Comparison of ENCODE assay signal across 1 cellular context in the genomic region with DNA sequence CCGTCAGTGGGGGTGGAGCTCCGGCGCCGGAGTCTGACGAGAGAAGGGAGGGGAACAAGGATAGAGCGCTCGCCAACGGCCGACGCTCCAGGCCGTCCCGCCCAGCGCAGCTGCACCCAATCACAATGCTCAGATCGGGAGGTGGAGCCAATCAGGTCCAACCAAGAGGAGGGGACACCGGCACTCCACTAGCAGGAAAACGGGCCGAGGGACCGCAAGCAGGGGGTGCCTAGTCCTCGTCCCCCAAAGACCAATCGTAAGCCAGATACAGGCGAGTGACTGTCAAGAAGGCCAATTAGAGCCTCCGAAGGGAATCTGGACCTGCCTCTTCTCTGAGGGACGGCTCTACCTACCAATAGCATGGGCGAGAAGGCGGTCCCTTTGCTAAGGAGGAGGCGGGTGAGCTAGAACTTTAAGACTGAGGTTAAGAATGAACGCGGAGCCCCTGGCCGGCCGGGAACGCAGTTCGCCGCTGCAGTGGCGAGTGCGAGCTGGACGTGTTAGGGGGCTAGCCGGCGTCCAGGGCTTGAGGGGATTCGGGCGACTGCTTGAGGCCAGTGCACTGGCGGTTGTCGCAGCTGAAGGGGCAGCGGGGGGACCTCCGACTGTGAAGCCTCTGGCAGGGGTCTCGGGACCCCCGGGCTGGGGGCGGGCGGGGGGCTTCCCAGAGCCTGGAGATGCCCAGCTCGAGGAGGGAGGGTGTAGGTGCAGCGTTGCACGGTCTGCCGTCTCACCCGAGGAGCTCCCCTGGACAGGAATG.
A peak's percentile ranks its signal among the peaks of the same experiment; 100 is the strongest.
TF ChIP-seq lines count a peak whose summit lies in the region.

A gene with protein sequence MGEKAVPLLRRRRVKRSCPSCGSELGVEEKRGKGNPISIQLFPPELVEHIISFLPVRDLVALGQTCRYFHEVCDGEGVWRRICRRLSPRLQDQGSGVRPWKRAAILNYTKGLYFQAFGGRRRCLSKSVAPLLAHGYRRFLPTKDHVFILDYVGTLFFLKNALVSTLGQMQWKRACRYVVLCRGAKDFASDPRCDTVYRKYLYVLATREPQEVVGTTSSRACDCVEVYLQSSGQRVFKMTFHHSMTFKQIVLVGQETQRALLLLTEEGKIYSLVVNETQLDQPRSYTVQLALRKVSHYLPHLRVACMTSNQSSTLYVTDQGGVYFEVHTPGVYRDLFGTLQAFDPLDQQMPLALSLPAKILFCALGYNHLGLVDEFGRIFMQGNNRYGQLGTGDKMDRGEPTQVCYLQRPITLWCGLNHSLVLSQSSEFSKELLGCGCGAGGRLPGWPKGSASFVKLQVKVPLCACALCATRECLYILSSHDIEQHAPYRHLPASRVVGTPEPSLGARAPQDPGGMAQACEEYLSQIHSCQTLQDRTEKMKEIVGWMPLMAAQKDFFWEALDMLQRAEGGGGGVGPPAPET (plus strand): TSS at position 63 of the 760 bp plus-strand sequence. CDS start 298 bp downstream, at position 361.

TF ChIP-seq in GM12878, 131 proteins besides CTCF, POLR2A, EP300 and RAD21 (continued from another document):
- TF ChIP-seq RUNX3 (IDR thresholded peaks at IDR 0.05; ENCODE audit: low read length), result peak; percentile 82
- no peak for TF ChIP-seq WRNIP1 (IDR thresholded peaks at IDR 0.05; ENCODE audit: borderline replicate concordance, low read depth, low read length)
- no peak for TF ChIP-seq SREBF2 (IDR thresholded peaks at IDR 0.05; ENCODE audit: low read length)
- TF ChIP-seq POLR2AphosphoS2 (IDR thresholded peaks at IDR 0.05; ENCODE audit: low read depth, low read length), result no peak
- no peak for TF ChIP-seq YY1 (IDR thresholded peaks at IDR 0.05; ENCODE audit: low read depth, low read length)
- TF ChIP-seq, protein P1, sequence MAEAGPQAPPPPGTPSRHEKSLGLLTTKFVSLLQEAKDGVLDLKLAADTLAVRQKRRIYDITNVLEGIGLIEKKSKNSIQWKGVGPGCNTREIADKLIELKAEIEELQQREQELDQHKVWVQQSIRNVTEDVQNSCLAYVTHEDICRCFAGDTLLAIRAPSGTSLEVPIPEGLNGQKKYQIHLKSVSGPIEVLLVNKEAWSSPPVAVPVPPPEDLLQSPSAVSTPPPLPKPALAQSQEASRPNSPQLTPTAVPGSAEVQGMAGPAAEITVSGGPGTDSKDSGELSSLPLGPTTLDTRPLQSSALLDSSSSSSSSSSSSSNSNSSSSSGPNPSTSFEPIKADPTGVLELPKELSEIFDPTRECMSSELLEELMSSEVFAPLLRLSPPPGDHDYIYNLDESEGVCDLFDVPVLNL (IDR thresholded peaks at IDR 0.05; ENCODE audit: low read depth, low read length), result no peak
- peak; percentile 100 for TF ChIP-seq DPF2 (IDR thresholded peaks at IDR 0.05)
- TF ChIP-seq CEBPB (IDR thresholded peaks at IDR 0.05; ENCODE audit: borderline replicate concordance in 1 of 2, low read depth in 2 of 2, low read length in 2 of 2), result no peak
- no peak for TF ChIP-seq ETV6 (conservative IDR thresholded peaks at IDR 0.05 in 1 of 2, IDR thresholded peaks at IDR 0.05 in 1 of 2; ENCODE audit: borderline replicate concordance in 1 of 2, low read depth in 1 of 2)
- TF ChIP-seq ZNF24 (IDR thresholded peaks at IDR 0.05), result no peak
- peak; percentile 93 for TF ChIP-seq NFYA (IDR thresholded peaks at IDR 0.05; ENCODE audit: borderline replicate concordance, low read depth, low read length)
- TF ChIP-seq ELK1 (IDR thresholded peaks at IDR 0.05; ENCODE audit: low read depth, low read length), result no peak
- TF ChIP-seq BHLHE40 (IDR thresholded peaks at IDR 0.05; ENCODE audit: borderline replicate concordance in 1 of 2, low read depth in 2 of 2, low read length in 1 of 2), result peak; percentile 79 to 90
- TF ChIP-seq ASH2L (IDR thresholded peaks at IDR 0.05; ENCODE audit: borderline replicate concordance, low read depth), result no peak
- TF ChIP-seq ZNF384 (IDR thresholded peaks at IDR 0.05; ENCODE audit: borderline replicate concordance, low read depth, low read length), result no peak
- peak; percentile 47 for TF ChIP-seq MYC (IDR thresholded peaks at IDR 0.05; ENCODE audit: insufficient read depth, insufficient read length, insufficient replicate concordance, low read length, severe bottlenecking)
- no peak for TF ChIP-seq SUPT20H (IDR thresholded peaks at IDR 0.05; ENCODE audit: borderline replicate concordance, control insufficient read depth, low read depth, low read length)
- no peak for TF ChIP-seq SMC3 (IDR thresholded peaks at IDR 0.05; ENCODE audit: borderline replicate concordance, low read length)
- no peak for TF ChIP-seq BMI1 (IDR thresholded peaks at IDR 0.05; ENCODE audit: borderline replicate concordance)
- TF ChIP-seq, protein P2, sequence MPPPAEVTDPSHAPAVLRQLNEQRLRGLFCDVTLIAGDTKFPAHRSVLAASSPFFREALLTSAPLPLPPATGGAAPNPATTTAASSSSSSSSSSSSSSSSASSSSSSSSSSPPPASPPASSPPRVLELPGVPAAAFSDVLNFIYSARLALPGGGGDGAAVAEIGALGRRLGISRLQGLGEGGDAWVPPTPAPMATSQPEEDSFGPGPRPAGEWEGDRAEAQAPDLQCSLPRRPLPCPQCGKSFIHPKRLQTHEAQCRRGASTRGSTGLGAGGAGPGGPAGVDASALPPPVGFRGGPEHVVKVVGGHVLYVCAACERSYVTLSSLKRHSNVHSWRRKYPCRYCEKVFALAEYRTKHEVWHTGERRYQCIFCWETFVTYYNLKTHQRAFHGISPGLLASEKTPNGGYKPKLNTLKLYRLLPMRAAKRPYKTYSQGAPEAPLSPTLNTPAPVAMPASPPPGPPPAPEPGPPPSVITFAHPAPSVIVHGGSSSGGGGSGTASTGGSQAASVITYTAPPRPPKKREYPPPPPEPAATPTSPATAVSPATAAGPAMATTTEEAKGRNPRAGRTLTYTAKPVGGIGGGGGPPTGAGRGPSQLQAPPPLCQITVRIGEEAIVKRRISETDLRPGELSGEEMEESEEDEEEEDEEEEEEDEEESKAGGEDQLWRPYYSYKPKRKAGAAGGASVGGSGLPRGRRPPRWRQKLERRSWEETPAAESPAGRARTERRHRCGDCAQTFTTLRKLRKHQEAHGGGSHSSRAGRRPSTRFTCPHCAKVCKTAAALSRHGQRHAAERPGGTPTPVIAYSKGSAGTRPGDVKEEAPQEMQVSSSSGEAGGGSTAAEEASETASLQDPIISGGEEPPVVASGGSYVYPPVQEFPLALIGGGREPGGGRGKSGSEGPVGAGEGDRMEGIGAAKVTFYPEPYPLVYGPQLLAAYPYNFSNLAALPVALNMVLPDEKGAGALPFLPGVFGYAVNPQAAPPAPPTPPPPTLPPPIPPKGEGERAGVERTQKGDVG (CRISPR knock-in tag; IDR thresholded peaks at IDR 0.05), result no peak
- no peak for TF ChIP-seq HDAC6 (IDR thresholded peaks at IDR 0.05; ENCODE audit: unreplicated experiment)
- TF ChIP-seq HSF1 (IDR thresholded peaks at IDR 0.05; ENCODE audit: low read depth, low read length), result 0 out of 2 replicates have a peak, but pooled peaks have one; percentile 73
- no peak for TF ChIP-seq MEF2A (IDR thresholded peaks at IDR 0.05; ENCODE audit: insufficient read depth, low read depth, low read length)
- TF ChIP-seq MTA2 (IDR thresholded peaks at IDR 0.05; ENCODE audit: low read depth), result no peak
- peak; percentile 89 for TF ChIP-seq CREM (IDR thresholded peaks at IDR 0.05; ENCODE audit: low read depth)
- TF ChIP-seq FOXK2 (IDR thresholded peaks at IDR 0.05), result peak; percentile 86
- TF ChIP-seq CHD4 (IDR thresholded peaks at IDR 0.05), result no peak
- peak; percentile 98 for TF ChIP-seq HDGF (IDR thresholded peaks at IDR 0.05)
- no peak for TF ChIP-seq SMARCA5 (IDR thresholded peaks at IDR 0.05)
- no peak for TF ChIP-seq SPI1 (IDR thresholded peaks at IDR 0.05; ENCODE audit: borderline replicate concordance, insufficient read depth, low read depth, low read length)
- no peak for TF ChIP-seq ZNF217 (IDR thresholded peaks at IDR 0.05)
- TF ChIP-seq NFIC (IDR thresholded peaks at IDR 0.05; ENCODE audit: low read depth, low read length), result no peak
- TF ChIP-seq TBL1XR1 (IDR thresholded peaks at IDR 0.05; ENCODE audit: low read depth, low read length), result 0 out of 2 replicates have a peak, but pooled peaks have one; percentile 3
- no peak; the same call in 1 of the 2 replicates for TF ChIP-seq GATAD2B (conservative IDR thresholded peaks at IDR 0.05; ENCODE audit: low read depth)
- TF ChIP-seq MAX (IDR thresholded peaks at IDR 0.05; ENCODE audit: low read depth, low read length), result no peak
- TF ChIP-seq, protein P3, sequence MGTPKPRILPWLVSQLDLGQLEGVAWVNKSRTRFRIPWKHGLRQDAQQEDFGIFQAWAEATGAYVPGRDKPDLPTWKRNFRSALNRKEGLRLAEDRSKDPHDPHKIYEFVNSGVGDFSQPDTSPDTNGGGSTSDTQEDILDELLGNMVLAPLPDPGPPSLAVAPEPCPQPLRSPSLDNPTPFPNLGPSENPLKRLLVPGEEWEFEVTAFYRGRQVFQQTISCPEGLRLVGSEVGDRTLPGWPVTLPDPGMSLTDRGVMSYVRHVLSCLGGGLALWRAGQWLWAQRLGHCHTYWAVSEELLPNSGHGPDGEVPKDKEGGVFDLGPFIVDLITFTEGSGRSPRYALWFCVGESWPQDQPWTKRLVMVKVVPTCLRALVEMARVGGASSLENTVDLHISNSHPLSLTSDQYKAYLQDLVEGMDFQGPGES (IDR thresholded peaks at IDR 0.05), result peak; percentile 100
- TF ChIP-seq NR2F1 (conservative IDR thresholded peaks at IDR 0.05), result no peak
- no peak for TF ChIP-seq KAT2A (conservative IDR thresholded peaks at IDR 0.05; ENCODE audit: control insufficient read depth, low read depth, low read length)
- no peak for TF ChIP-seq ZNF592 (IDR thresholded peaks at IDR 0.05)
- no peak for TF ChIP-seq NR2C2 (IDR thresholded peaks at IDR 0.05; ENCODE audit: borderline replicate concordance, control insufficient read depth, insufficient read length, low read depth)
- TF ChIP-seq MTA3 (IDR thresholded peaks at IDR 0.05; ENCODE audit: borderline replicate concordance, low read length), result no peak
TF ChIP-seq in GM12878: peak in this region for 41.
